8 cellular contexts compared by ENCODE assay signal in genomic region chr12:120116443-120116791, GRCh38. TPM values are rescaled to one million over a fixed set of nuclear protein-coding genes. Genes with fewer than 3 reads are reported as not detected.
A peak's percentile ranks its signal among the peaks of the same experiment; 100 is the strongest.
DNase-seq lines count a peak whose midpoint lies in the region; ATAC-seq, FAIRE-seq and TF ChIP-seq lines count a peak whose summit lies in the region.

TSS of gene RAB35 (minus strand) at chr12:120116753. CDS start at chr12:120116650, 103 bp downstream.

- H3K4me1 ChIP-seq in Loucy (ENCODE audit: insufficient read depth, low read length, poor library complexity, severe bottlenecking) = peaks cover 54% of the 10 kb centered on the region
- peaks cover 29 to 48% of the 10 kb centered on the region in 2 donors for H3K4me1 ChIP-seq in duodenal mucosa (ENCODE audit: control insufficient read depth in 1 of 2, insufficient read depth in 2 of 2, low read length in 2 of 2)

- 0 out of 2 replicates have a peak, but pooled peaks cover 3% of the 10 kb centered on the region for H3F3A ChIP-seq in Loucy (ENCODE audit: low read depth)

- H3K36me3 ChIP-seq in Loucy (ENCODE audit: insufficient read depth, low read length) = no peaks in the 10 kb centered on the region
- peaks cover 0 to 13% of the 10 kb centered on the region in 2 donors for H3K36me3 ChIP-seq in duodenal mucosa (ENCODE audit: control insufficient read depth in 1 of 2, insufficient read depth in 2 of 2, low read length in 2 of 2)

- peaks cover 64% of the 10 kb centered on the region for H3K79me2 ChIP-seq in Loucy (ENCODE audit: insufficient read depth, low read length)

- peak within 1 kb of the TSS; percentile 94 for H3K9ac ChIP-seq in Loucy (ENCODE audit: low read depth, low read length, poor library complexity, severe bottlenecking)
- peak within 1 kb of the TSS; percentile 91 to 92 for H3K9ac ChIP-seq in duodenal mucosa (ENCODE audit: low read depth in 1 of 2, low read length in 2 of 2)

- no peak for FAIRE-seq in urothelium cell line (lab: Jason Lieb, UNC)

- peak within 1 kb of the TSS; percentile 97 for H2AFZ ChIP-seq in Loucy (ENCODE audit: low read length)

- no peaks in the 10 kb centered on the region for H3K9me2 ChIP-seq in Loucy (replicated peaks; ENCODE audit: low read depth, low read length)

- peak within 1 kb of the TSS; percentile 91 for H3K4me3 ChIP-seq in GM12864 (ENCODE audit: low read depth, low read length)
- H3K4me3 ChIP-seq in Loucy (ENCODE audit: low read length, poor library complexity, severe bottlenecking) = peak within 1 kb of the TSS; percentile 99
- H3K4me3 ChIP-seq in duodenal mucosa (ENCODE audit: low read depth in 1 of 2, low read length in 2 of 2) = peak within 1 kb of the TSS; percentile 82 to 97

- peak within 1 kb of the TSS; percentile 96 for H3K4me2 ChIP-seq in Loucy (ENCODE audit: low read depth, low read length, poor library complexity, severe bottlenecking)

- H3K9me3 ChIP-seq in Loucy (ENCODE audit: insufficient read depth, low read depth, low read length) = no peaks in the 10 kb centered on the region
- H3K9me3 ChIP-seq in duodenal mucosa (ENCODE audit: control insufficient read depth in 1 of 2, low read length in 2 of 2) = no peaks in the 10 kb centered on the region

- peak within 1 kb of the TSS; percentile 89 for H3K27ac ChIP-seq in duodenal mucosa (ENCODE audit: low read depth, low read length)

- DNase-seq in GM12864 (ENCODE audit: low read depth) = no peak
- no peak for DNase-seq in mucosa of gallbladder (ENCODE audit: low spot score)
- no peak for DNase-seq in urothelium cell line (ENCODE audit: low spot score)
- no peak for DNase-seq in retina

- ATAC-seq in GM18519 (IDR thresholded peaks at IDR 0.05; ENCODE audit: low FRiP score, unreplicated experiment) = no peak
- ATAC-seq in activated CD4-positive, CD25-positive, alpha-beta regulatory T cell treated with anti-CD3 and anti-CD28 coated beads, Interleukin-2, amount 50 U/mL, for 24 hours = no peak

- peaks cover 61% of the 10 kb centered on the region for H4K20me1 ChIP-seq in Loucy (ENCODE audit: insufficient read depth, low read length, poor library complexity, severe bottlenecking)

- TF ChIP-seq CTCF in GM12864 (IDR thresholded peaks at IDR 0.05; ENCODE audit: low read depth, low read length, missing control alignments) = no peak
- no peak for TF ChIP-seq CTCF in Loucy (conservative IDR thresholded peaks at IDR 0.05; ENCODE audit: low read length)

- H3K27me3 ChIP-seq in Loucy (ENCODE audit: insufficient read depth, low read length, poor library complexity, severe bottlenecking) = no peaks in the 10 kb centered on the region
- no peaks in the 10 kb centered on the region for H3K27me3 ChIP-seq in duodenal mucosa (ENCODE audit: control insufficient read depth in 1 of 2, insufficient read depth in 2 of 2, low read length in 2 of 2)

RNA-seq across cellular contexts. Expression of gene RAB35, which starts in this region (rescaled TPM):
- 53.1 TPM for total RNA-seq in mucosa of gallbladder
